Comparison of ENCODE assay signal across 8 cellular contexts in the genomic region with DNA sequence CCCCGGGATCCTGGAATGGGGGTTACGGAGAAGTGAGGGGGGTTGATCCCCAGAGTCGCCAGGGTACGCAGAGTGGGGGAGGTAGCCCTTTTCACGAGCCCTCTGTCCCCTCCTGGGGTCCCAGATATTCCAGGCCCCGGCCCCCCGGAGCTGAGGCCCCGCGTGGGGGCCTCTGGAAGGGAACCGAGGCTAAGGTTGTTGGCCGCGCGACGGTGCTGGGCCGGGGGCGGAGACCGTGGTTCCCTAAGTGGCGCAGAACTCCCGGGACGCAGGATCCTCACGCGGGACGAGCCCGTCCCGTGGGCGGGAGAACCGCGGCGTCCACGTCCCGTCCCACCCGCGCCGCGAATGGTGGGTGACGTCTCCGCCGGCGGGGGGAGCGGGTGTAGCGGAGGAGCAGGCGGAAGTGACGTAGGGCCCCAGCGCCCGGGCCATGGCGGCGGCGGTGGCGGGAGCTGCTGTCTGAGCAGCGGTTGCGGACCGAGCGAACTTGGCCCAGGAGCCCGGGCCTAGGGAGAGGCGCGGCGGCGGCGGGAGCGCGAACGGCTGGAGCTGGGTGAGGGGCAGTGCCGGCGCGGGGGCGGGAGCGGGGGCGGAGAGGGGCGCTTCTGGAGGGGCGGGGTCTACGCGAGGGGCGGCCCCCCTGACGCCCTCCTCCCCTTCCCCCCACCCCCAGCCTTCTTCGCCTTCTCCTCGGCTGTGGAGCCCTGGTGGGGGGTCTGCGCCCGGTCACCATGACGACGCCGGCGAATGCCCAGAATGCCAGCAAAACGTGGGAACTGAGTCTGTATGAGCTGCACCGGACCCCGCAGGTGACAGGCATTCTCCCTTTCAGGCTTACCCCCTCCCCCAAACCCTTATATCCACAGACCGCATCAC. TPM values are rescaled to one million over a fixed set of nuclear protein-coding genes. Genes with fewer than 3 reads are reported as not detected.
A peak's percentile ranks its signal among the peaks of the same experiment; 100 is the strongest.
DNase-seq lines count a peak whose midpoint lies in the region; TF ChIP-seq lines count a peak whose summit lies in the region.

A gene (plus strand): TSS at position 412 of the 879 bp plus-strand sequence. CDS start 323 bp downstream, at position 735.

- CTCF ChIA-PET in BJ (lab: Yijun Ruan, JAX) = interaction anchor here (0.6 to 3.1 kb wide), 4 partner anchors 10 to 339 kb away, joined by 3 to 20 read pairs (median 9); no protein-coding TSS in a partner anchor

- no peaks in the 10 kb centered on the region for H3K9me3 Mint-ChIP-seq in activated naive CD4-positive, alpha-beta T cell treated with anti-CD3 and anti-CD28 coated beads, Interleukin-2, amount 50 U/mL, for 24 hours

- H3K4me3 Mint-ChIP-seq in activated naive CD4-positive, alpha-beta T cell treated with anti-CD3 and anti-CD28 coated beads, Interleukin-2, amount 50 U/mL, for 24 hours = peak within 1 kb of the TSS; percentile 92

- DNase-seq in BJ (ENCODE audit: low read depth) = no peak
- DNase-seq in GM19238 (ENCODE audit: insufficient read length, low spot score) = peak; percentile 92
- DNase-seq in Kasumi-1 (lab: John Stamatoyannopoulos, UW) = peak; percentile 60 to 70
- peak; percentile 53 for DNase-seq in SKM-1 treated with dmso at 0.1 percent for 144 hours (lab: John Stamatoyannopoulos, UW; ENCODE audit: unreplicated experiment)
- DNase-seq in glomerular endothelial cell (ENCODE audit: extremely low read depth, low read depth, low spot score) = no peak
- DNase-seq in occipital lobe (lab: John Stamatoyannopoulos, UW) = peak; percentile 79
- peak; percentile 90 for DNase-seq in superior temporal gyrus (ENCODE audit: extremely low spot score)

- peaks cover 17% of the 10 kb centered on the region for H3K36me3 Mint-ChIP-seq in activated naive CD4-positive, alpha-beta T cell treated with anti-CD3 and anti-CD28 coated beads, Interleukin-2, amount 50 U/mL, for 24 hours

- POLR2A ChIA-PET in BJ (lab: Charles Lee) = interaction anchor here (0.6 to 0.9 kb wide), 3 partner anchors 11 to 239 kb away, joined by 12 to 26 read pairs (median 20); no protein-coding TSS in a partner anchor

- TF ChIP-seq CTCF in BJ (IDR thresholded peaks at IDR 0.05; ENCODE audit: insufficient read depth, low read depth, low read length) = no peak

- H3K27ac Mint-ChIP-seq in activated naive CD4-positive, alpha-beta T cell treated with anti-CD3 and anti-CD28 coated beads, Interleukin-2, amount 50 U/mL, for 24 hours = peak within 1 kb of the TSS; percentile 93

- peaks cover 52% of the 10 kb centered on the region for H3K4me1 Mint-ChIP-seq in activated naive CD4-positive, alpha-beta T cell treated with anti-CD3 and anti-CD28 coated beads, Interleukin-2, amount 50 U/mL, for 24 hours

- H3K27me3 ChIP-seq in BJ (ENCODE audit: control insufficient read depth, insufficient read depth, low read length) = no peaks in the 10 kb centered on the region

- peak within 1 kb of the TSS; percentile 84 for H3K4me3 ChIP-seq in BJ (ENCODE audit: low read depth, low read length)

- no peaks in the 10 kb centered on the region for H3K27me3 Mint-ChIP-seq in activated naive CD4-positive, alpha-beta T cell treated with anti-CD3 and anti-CD28 coated beads, Interleukin-2, amount 50 U/mL, for 24 hours

- peaks cover 20% of the 10 kb centered on the region for H3K36me3 ChIP-seq in BJ (ENCODE audit: control insufficient read depth, insufficient read depth, low read length)

RNA-seq across cellular contexts. Expression of the gene that starts here (rescaled TPM):
- polyA plus RNA-seq in BJ (2011; rRNA removed) = 24.4 and 36.6 TPM in 2 replicates
- 15.1 and 25.0 TPM in 2 replicates for polyA minus RNA-seq in BJ (2011; rRNA and poly(A)+ RNA removed)
- total RNA-seq in glomerular endothelial cell = 9.6 and 15.2 TPM in 2 replicates
- total RNA-seq in occipital lobe = 20.6 TPM

Comparison
In these comparisons a context has a peak if more than half of its experiments do, and no peak if none do; other contexts are left out.
1. DNase-seq: peak in GM19238 (single experiment), Kasumi-1 (2 of 2), SKM-1 treated with dmso at 0.1 percent for 144 hours (single experiment), occipital lobe (single experiment) and superior temporal gyrus (single experiment); none in BJ (single experiment) and glomerular endothelial cell (single experiment).